ENCODE assay signal across 1 cellular context in the genomic region with DNA sequence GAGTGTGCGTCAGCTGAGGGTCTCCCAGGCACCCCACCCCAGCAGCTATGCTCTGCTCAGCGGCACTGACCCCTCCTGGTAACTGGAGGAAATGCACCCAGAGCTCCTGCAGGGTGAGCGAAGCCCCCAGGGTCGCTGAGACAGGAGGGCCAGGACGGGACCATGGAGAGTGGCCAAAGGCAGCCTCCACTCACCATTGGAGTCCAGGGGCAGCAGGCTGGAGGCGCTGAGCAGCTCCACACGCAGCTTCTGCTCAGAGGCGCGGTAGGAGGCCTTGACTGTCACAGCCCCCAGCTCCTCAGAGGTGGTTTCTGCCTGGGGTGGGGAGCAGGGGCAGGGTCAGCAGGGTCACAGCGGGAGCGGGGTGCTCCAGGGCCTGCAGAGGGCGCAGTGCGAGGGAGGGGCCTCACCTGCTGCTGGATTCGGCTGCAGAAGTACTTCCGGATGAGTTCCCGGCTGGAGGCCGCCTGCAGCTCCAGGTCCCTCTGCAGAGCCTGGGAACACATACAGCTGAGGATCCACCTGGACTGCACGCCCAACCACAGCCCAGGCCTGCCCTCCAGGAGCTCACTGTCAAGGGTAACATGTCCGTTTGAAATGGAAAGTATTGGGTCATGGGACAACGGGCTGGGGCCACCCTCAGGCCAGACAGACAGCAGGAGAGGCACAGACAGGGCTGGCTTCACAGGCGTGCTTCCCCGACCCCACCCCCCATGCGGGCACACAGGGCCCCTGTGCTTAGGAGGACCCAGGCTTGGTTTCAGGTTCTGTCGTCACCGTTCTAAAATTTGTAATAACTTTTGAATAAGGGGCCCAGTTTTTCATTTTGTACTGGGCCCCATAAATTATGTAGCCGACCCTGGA.
TF ChIP-seq lines count a peak whose summit lies in the region.

No MANE protein-coding gene starts in this region.

TF ChIP-seq in WTC11, 78 proteins besides CTCF, POLR2A, EP300 and RAD21 (continued from another document and continues in another):
- peak; percentile 46; the same call in 1 of the 2 replicates for TF ChIP-seq USF2 (CRISPR knock-in tag; IDR thresholded peaks at IDR 0.05)
- no peak for TF ChIP-seq ZSCAN18 (CRISPR knock-in tag; IDR thresholded peaks at IDR 0.05)
- no peak for TF ChIP-seq AFF4 (CRISPR knock-in tag; IDR thresholded peaks at IDR 0.05; ENCODE audit: borderline replicate concordance)
- TF ChIP-seq ETV6 (CRISPR knock-in tag; IDR thresholded peaks at IDR 0.05): no peak
- no peak; the same call in 1 of the 2 replicates for TF ChIP-seq ZNF423 (CRISPR knock-in tag; IDR thresholded peaks at IDR 0.05)
- TF ChIP-seq, protein P1, sequence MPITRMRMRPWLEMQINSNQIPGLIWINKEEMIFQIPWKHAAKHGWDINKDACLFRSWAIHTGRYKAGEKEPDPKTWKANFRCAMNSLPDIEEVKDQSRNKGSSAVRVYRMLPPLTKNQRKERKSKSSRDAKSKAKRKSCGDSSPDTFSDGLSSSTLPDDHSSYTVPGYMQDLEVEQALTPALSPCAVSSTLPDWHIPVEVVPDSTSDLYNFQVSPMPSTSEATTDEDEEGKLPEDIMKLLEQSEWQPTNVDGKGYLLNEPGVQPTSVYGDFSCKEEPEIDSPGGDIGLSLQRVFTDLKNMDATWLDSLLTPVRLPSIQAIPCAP (CRISPR knock-in tag; IDR thresholded peaks at IDR 0.05): no peak
- TF ChIP-seq NR2C2 (CRISPR knock-in tag; IDR thresholded peaks at IDR 0.05): 0 out of 2 replicates have a peak, but pooled peaks have one; percentile 56
- no peak for TF ChIP-seq RORB (CRISPR knock-in tag; IDR thresholded peaks at IDR 0.05)
- TF ChIP-seq IRF2 (CRISPR knock-in tag; IDR thresholded peaks at IDR 0.05; ENCODE audit: borderline replicate concordance, low read depth): no peak
- no peak for TF ChIP-seq SMAD4 (CRISPR knock-in tag; IDR thresholded peaks at IDR 0.05)
- TF ChIP-seq ZNF263 (CRISPR knock-in tag; IDR thresholded peaks at IDR 0.05; ENCODE audit: low read depth): no peak
- TF ChIP-seq, protein P2, sequence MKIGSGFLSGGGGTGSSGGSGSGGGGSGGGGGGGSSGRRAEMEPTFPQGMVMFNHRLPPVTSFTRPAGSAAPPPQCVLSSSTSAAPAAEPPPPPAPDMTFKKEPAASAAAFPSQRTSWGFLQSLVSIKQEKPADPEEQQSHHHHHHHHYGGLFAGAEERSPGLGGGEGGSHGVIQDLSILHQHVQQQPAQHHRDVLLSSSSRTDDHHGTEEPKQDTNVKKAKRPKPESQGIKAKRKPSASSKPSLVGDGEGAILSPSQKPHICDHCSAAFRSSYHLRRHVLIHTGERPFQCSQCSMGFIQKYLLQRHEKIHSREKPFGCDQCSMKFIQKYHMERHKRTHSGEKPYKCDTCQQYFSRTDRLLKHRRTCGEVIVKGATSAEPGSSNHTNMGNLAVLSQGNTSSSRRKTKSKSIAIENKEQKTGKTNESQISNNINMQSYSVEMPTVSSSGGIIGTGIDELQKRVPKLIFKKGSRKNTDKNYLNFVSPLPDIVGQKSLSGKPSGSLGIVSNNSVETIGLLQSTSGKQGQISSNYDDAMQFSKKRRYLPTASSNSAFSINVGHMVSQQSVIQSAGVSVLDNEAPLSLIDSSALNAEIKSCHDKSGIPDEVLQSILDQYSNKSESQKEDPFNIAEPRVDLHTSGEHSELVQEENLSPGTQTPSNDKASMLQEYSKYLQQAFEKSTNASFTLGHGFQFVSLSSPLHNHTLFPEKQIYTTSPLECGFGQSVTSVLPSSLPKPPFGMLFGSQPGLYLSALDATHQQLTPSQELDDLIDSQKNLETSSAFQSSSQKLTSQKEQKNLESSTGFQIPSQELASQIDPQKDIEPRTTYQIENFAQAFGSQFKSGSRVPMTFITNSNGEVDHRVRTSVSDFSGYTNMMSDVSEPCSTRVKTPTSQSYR (CRISPR knock-in tag; IDR thresholded peaks at IDR 0.05): no peak
- peak; percentile 56; the same call in 1 of the 2 replicates for TF ChIP-seq ZNF121 (CRISPR knock-in tag; IDR thresholded peaks at IDR 0.05)
- TF ChIP-seq, protein P3, sequence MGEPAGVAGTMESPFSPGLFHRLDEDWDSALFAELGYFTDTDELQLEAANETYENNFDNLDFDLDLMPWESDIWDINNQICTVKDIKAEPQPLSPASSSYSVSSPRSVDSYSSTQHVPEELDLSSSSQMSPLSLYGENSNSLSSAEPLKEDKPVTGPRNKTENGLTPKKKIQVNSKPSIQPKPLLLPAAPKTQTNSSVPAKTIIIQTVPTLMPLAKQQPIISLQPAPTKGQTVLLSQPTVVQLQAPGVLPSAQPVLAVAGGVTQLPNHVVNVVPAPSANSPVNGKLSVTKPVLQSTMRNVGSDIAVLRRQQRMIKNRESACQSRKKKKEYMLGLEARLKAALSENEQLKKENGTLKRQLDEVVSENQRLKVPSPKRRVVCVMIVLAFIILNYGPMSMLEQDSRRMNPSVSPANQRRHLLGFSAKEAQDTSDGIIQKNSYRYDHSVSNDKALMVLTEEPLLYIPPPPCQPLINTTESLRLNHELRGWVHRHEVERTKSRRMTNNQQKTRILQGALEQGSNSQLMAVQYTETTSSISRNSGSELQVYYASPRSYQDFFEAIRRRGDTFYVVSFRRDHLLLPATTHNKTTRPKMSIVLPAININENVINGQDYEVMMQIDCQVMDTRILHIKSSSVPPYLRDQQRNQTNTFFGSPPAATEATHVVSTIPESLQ (CRISPR knock-in tag; IDR thresholded peaks at IDR 0.05): no peak
- TF ChIP-seq STAT6 (CRISPR knock-in tag; conservative IDR thresholded peaks at IDR 0.05; ENCODE audit: low read depth): no peak
- no peak for TF ChIP-seq SOX15 (CRISPR knock-in tag; IDR thresholded peaks at IDR 0.05)
- no peak for TF ChIP-seq EMX1 (CRISPR knock-in tag; IDR thresholded peaks at IDR 0.05)
- no peak for TF ChIP-seq CREM (CRISPR knock-in tag; IDR thresholded peaks at IDR 0.05)
- TF ChIP-seq ARID4B (CRISPR knock-in tag; IDR thresholded peaks at IDR 0.05; ENCODE audit: borderline replicate concordance): 0 out of 2 replicates have a peak, but pooled peaks have one; percentile 20
- TF ChIP-seq JAZF1 (CRISPR knock-in tag; IDR thresholded peaks at IDR 0.05): no peak
- TF ChIP-seq GABPB1 (CRISPR knock-in tag; IDR thresholded peaks at IDR 0.05): no peak
- no peak for TF ChIP-seq ZNF232 (CRISPR knock-in tag; IDR thresholded peaks at IDR 0.05)
- no peak for TF ChIP-seq PRRX2 (CRISPR knock-in tag; IDR thresholded peaks at IDR 0.05)
- TF ChIP-seq TEAD4 (CRISPR knock-in tag; IDR thresholded peaks at IDR 0.05): no peak
- TF ChIP-seq, protein P4, sequence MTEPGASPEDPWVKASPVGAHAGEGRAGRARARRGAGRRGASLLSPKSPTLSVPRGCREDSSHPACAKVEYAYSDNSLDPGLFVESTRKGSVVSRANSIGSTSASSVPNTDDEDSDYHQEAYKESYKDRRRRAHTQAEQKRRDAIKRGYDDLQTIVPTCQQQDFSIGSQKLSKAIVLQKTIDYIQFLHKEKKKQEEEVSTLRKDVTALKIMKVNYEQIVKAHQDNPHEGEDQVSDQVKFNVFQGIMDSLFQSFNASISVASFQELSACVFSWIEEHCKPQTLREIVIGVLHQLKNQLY (CRISPR knock-in tag; IDR thresholded peaks at IDR 0.05): no peak
- TF ChIP-seq GTF2I (CRISPR knock-in tag; conservative IDR thresholded peaks at IDR 0.05): no peak
- TF ChIP-seq RELA (CRISPR knock-in tag; IDR thresholded peaks at IDR 0.05; ENCODE audit: borderline replicate concordance): no peak
- no peak for TF ChIP-seq CREB1 (CRISPR knock-in tag; IDR thresholded peaks at IDR 0.05)
- TF ChIP-seq ZNF396 (CRISPR knock-in tag; IDR thresholded peaks at IDR 0.05; ENCODE audit: borderline replicate concordance): no peak
- TF ChIP-seq E2F4 (CRISPR knock-in tag; IDR thresholded peaks at IDR 0.05; ENCODE audit: borderline replicate concordance, low read depth): no peak
